ENCODE assay signal across 8 cellular contexts in the genomic region with DNA sequence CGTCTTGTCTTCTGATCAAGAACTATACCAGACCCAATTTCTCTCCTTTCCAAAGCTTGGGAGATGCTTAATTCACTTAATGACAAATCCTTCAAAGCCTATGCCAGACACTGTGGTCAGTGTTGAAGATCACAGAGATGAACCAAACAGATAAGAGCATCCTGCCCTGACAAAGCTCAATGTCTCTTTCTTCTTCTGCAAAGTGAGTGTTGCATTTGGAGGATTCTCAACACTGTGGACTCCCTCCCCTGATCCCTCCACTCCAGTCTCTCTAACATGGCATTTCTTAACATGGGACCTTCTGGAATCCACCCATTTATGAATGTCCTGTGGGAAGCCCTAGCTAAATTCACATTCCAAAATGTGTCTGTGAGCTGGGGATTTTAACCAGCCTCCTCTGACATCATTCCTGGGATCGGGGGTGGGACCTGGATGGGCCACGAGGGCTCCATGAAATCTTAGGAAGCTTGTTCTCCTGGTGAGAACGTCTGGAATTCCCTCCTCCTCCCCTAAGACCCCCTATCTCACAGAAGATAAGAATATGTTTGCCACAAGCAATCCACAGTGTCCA. TPM values are rescaled to one million over a fixed set of nuclear protein-coding genes. Genes with fewer than 3 reads are reported as not detected.
DNase-seq lines count a peak whose midpoint lies in the region; ATAC-seq and TF ChIP-seq lines count a peak whose summit lies in the region.

No MANE protein-coding gene starts in this region.

- ATAC-seq in GM21526 (IDR thresholded peaks at IDR 0.05; ENCODE audit: low FRiP score, unreplicated experiment), result peak; percentile 1
- peak; percentile 4 for ATAC-seq in left lung

- peaks cover 3% of the 10 kb centered on the region for H3K27me3 Mint-ChIP-seq in H9 (ENCODE audit: low read depth)

- peaks cover 16% of the 10 kb centered on the region for H3F3A ChIP-seq in SK-N-SH (replicated peaks; ENCODE audit: insufficient read depth)

- no peak overlapping the region for H4K5ac ChIP-seq in H9 (ENCODE audit: insufficient read length, low read depth, low read length)

- H3K56ac ChIP-seq in H9 (ENCODE audit: insufficient read length, low read depth, low read length), result no peak overlapping the region

- H3K9ac ChIP-seq in SK-N-SH (no peak overlapping the region), H9 (ENCODE audit: extremely low read depth, insufficient read length, low read length) (no peak overlapping the region)

- no peak overlapping the region for H2BK20ac ChIP-seq in H9 (ENCODE audit: low read depth, low read length, poor library complexity, severe bottlenecking)

- no peak overlapping the region for H2AK5ac ChIP-seq in H9 (ENCODE audit: insufficient read length, low read length)

- 31% methylated on average over 4 of the region's 4 CpGs for WGBS in SK-N-SH (ENCODE audit: low lambda C conversion rate)
- no CpG with 5 or more reads among the region's 4 CpGs for WGBS in H9 (ENCODE audit: extremely low coverage, insufficient read length, low lambda C conversion rate)

- H3K14ac ChIP-seq in H9 (ENCODE audit: insufficient read depth, low read length), result no peak overlapping the region

- no peaks in the 10 kb centered on the region for H3K27me3 ChIP-seq in SK-N-SH (ENCODE audit: insufficient read depth)
- H3K27me3 ChIP-seq in left lung, result no peaks in the 10 kb centered on the region
- no peaks in the 10 kb centered on the region for H3K27me3 ChIP-seq in H9 (ENCODE audit: insufficient read depth, low read length)

- H3K27ac ChIP-seq in SK-N-SH (ENCODE audit: low read depth in 2 of 2, low read length in 1 of 2), result peak overlapping the region; percentile 67 to 83
- H3K27ac ChIP-seq in left lung, result peak overlapping the region; percentile 36 to 76
- no peak overlapping the region for H3K27ac ChIP-seq in H9 (ENCODE audit: insufficient read length, low read depth, low read length)

- peaks cover 5 to 9% of the 10 kb centered on the region in 2 experiments for H3K4me1 Mint-ChIP-seq in H9

- H3K4me3 ChIP-seq in SK-N-SH (ENCODE audit: low read depth in 2 of 2, low read length in 1 of 2) (no peak overlapping the region), left lung (no peak overlapping the region)

- POLR2A ChIA-PET in SK-N-SH (lab: Yijun Ruan, JAX), result interaction anchor here (1.2 kb wide), 1 partner anchor 24 kb away, joined by 4 read pairs; no protein-coding TSS in a partner anchor

- H2BK12ac ChIP-seq in H9 (ENCODE audit: insufficient read length, low read depth, low read length), result no peak overlapping the region

- no peak overlapping the region for H3K4ac ChIP-seq in H9 (ENCODE audit: low read depth, low read length)

- H2AFZ ChIP-seq in SK-N-SH (ENCODE audit: low read depth), result peak overlapping the region; percentile 3; the same call in 1 of the 2 replicates
- H2AFZ ChIP-seq in H9 (ENCODE audit: low read length), result no peak overlapping the region

- H3K4me3 Mint-ChIP-seq in H9, result no peak overlapping the region

- H3K36me3 ChIP-seq in SK-N-SH (replicated peaks in 1 of 2; ENCODE audit: control insufficient read depth in 1 of 2, insufficient read depth in 2 of 2, low read length in 1 of 2), result no peaks in the 10 kb centered on the region
- H3K36me3 ChIP-seq in left lung, result peaks cover 0 to 14% of the 10 kb centered on the region in 2 donors

- no peak overlapping the region for H2BK5ac ChIP-seq in H9 (ENCODE audit: insufficient read length, low read length)

- H3K79me2 ChIP-seq in SK-N-SH (ENCODE audit: insufficient read depth) (no peaks in the 10 kb centered on the region; the same call in 1 of the 2 replicates), H9 (ENCODE audit: insufficient read depth, low read length) (no peaks in the 10 kb centered on the region)

- H3K4me1 ChIP-seq in SK-N-SH (ENCODE audit: control insufficient read depth in 1 of 2, insufficient read depth in 2 of 2, low read depth in 1 of 2, low read length in 1 of 2), result peaks cover 18 to 34% of the 10 kb centered on the region in 2 experiments; a peak in 3 of 4 replicates
- H3K4me1 ChIP-seq in left lung, result peaks cover 20 to 64% of the 10 kb centered on the region in 2 donors
- no peaks in the 10 kb centered on the region for H3K4me1 ChIP-seq in H9 (ENCODE audit: insufficient read depth, low read length)

- no peak for TF ChIP-seq RAD21 in SK-N-SH (IDR thresholded peaks at IDR 0.05; ENCODE audit: low read length)

- H3K23me2 ChIP-seq in H9 (ENCODE audit: insufficient read length, low read depth, low read length, poor library complexity, severe bottlenecking), result no peaks in the 10 kb centered on the region

- H4K91ac ChIP-seq in H9 (ENCODE audit: insufficient read length, low read depth, low read length), result no peak overlapping the region

- peak in 1 of 2 experiments; percentile 69; a peak in 1 of 4 replicates for TF ChIP-seq EP300 in SK-N-SH (IDR thresholded peaks at IDR 0.05; ENCODE audit: borderline replicate concordance in 1 of 2, low read depth in 1 of 2, low read length in 1 of 2)

- H4K20me1 ChIP-seq in SK-N-SH (ENCODE audit: insufficient read depth) (no peaks in the 10 kb centered on the region), H9 (ENCODE audit: control insufficient read depth, insufficient read depth, insufficient read length) (peaks cover 2% of the 10 kb centered on the region)

- no peak overlapping the region for H3T11ph ChIP-seq in H9 (ENCODE audit: low read length)

- H4K8ac ChIP-seq in H9 (replicated peaks; ENCODE audit: insufficient read length, low read depth, low read length), result no peak overlapping the region

- no peaks in the 10 kb centered on the region for H3K79me1 ChIP-seq in H9 (ENCODE audit: insufficient read depth, low read depth, low read length, poor library complexity, severe bottlenecking)

- TF ChIP-seq CTCF in SK-N-SH (IDR thresholded peaks at IDR 0.05), result no peak
- no peak for TF ChIP-seq CTCF in left lung (IDR thresholded peaks at IDR 0.05)
- no peak for TF ChIP-seq CTCF in H9 (conservative IDR thresholded peaks at IDR 0.05)

- no peak overlapping the region for H3K18ac ChIP-seq in H9 (ENCODE audit: insufficient read length, low read depth, low read length)

- no peak overlapping the region for H2BK120ac ChIP-seq in H9 (ENCODE audit: low read depth, low read length, poor library complexity, severe bottlenecking)

- H3K23ac ChIP-seq in H9 (ENCODE audit: insufficient read length, low read depth, low read length), result no peak overlapping the region

- H3K9me2 ChIP-seq in SK-N-SH, result no peaks in the 10 kb centered on the region

- H3K27ac Mint-ChIP-seq in H9, result no peak overlapping the region

- intact Hi-C loops in left lung (cut with DNase I), result no loop called here

- no peaks in the 10 kb centered on the region for H3K36me3 Mint-ChIP-seq in H9 (ENCODE audit: insufficient read depth in 1 of 3, low read depth in 3 of 3)

- no peak overlapping the region for H2BK15ac ChIP-seq in H9 (ENCODE audit: low read depth, low read length)

- peaks cover 0 to 3% of the 10 kb centered on the region in 2 experiments; a peak in 1 of 5 replicates for H3K9me3 Mint-ChIP-seq in H9

- peak overlapping the region; percentile 19; the same call in 1 of the 2 replicates for H3K4me2 ChIP-seq in SK-N-SH
- no peak overlapping the region for H3K4me2 ChIP-seq in H9 (ENCODE audit: insufficient read depth, insufficient read length, low read length)

- DNase-seq in AG20443 (ENCODE audit: low spot score), result peak; percentile 42
- DNase-seq in SK-N-SH, result no peak
- no peak for DNase-seq in left lung
- no peak for DNase-seq in H9
- DNase-seq in stimulated activated CD4-positive, alpha-beta T cell treated with anti-CD3 and anti-CD28 coated beads, Interleukin-2, amount 100 ng/mL, for 24 hours, result no peak
- no peak for DNase-seq in NCI-H1417 (lab: John Stamatoyannopoulos, UW)
- DNase-seq in putamen (ENCODE audit: low spot score), result no peak

- H3K9me3 ChIP-seq in SK-N-SH (no peaks in the 10 kb centered on the region), left lung (no peaks in the 10 kb centered on the region), H9 (ENCODE audit: control insufficient read depth, low read depth, low read length) (no peaks in the 10 kb centered on the region)

- CTCF ChIA-PET in SK-N-SH (lab: Yijun Ruan, JAX), result interaction anchor here (0.9 to 2.4 kb wide), 4 partner anchors 15 to 44 kb away, joined by 3 to 11 read pairs (median 4); no protein-coding TSS in a partner anchor

TF ChIP-seq in SK-N-SH, 30 proteins besides CTCF, POLR2A, EP300 and RAD21 (continues in another document):
- peak; percentile 74 for TF ChIP-seq PBX3 (IDR thresholded peaks at IDR 0.05)
- TF ChIP-seq TCF12 (IDR thresholded peaks at IDR 0.05), result peak; percentile 78
- TF ChIP-seq TEAD4 (IDR thresholded peaks at IDR 0.05; ENCODE audit: borderline replicate concordance, insufficient read depth), result no peak
- TF ChIP-seq JUND (IDR thresholded peaks at IDR 0.05), result peak; percentile 48; the same call in 1 of the 2 replicates
- TF ChIP-seq FOXJ3 (CRISPR knock-in tag; IDR thresholded peaks at IDR 0.05), result no peak
- TF ChIP-seq SMC3 (IDR thresholded peaks at IDR 0.05; ENCODE audit: low read depth, low read length), result no peak
- TF ChIP-seq, protein P1, sequence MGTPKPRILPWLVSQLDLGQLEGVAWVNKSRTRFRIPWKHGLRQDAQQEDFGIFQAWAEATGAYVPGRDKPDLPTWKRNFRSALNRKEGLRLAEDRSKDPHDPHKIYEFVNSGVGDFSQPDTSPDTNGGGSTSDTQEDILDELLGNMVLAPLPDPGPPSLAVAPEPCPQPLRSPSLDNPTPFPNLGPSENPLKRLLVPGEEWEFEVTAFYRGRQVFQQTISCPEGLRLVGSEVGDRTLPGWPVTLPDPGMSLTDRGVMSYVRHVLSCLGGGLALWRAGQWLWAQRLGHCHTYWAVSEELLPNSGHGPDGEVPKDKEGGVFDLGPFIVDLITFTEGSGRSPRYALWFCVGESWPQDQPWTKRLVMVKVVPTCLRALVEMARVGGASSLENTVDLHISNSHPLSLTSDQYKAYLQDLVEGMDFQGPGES (IDR thresholded peaks at IDR 0.05; ENCODE audit: low read depth, low read length), result no peak

RNA-seq across cellular contexts. Expression of gene SYNE3, which starts 20.3 kb away (rescaled TPM):
- 1.8 and 2.0 TPM in 2 replicates for polyA plus RNA-seq in SK-N-SH (2012; rRNA removed)
- polyA plus RNA-seq in SK-N-SH (2012; cell fraction: cytosol; rRNA removed), result 0.80 and 1.3 TPM in 2 replicates
- polyA plus RNA-seq in SK-N-SH (2012; cell fraction: nucleus; rRNA removed), result 3.0 and 3.6 TPM in 2 replicates
- total RNA-seq in left lung, result 10 to 100 TPM; 11.1 to 25.4 TPM
- 0.11 and 0.13 TPM in 2 replicates for total RNA-seq in H9 (2021)

RNA-seq across cellular contexts. Expression of gene GLRX5, which starts 38.7 kb away (rescaled TPM):
- 29.1 and 31.4 TPM in 2 replicates for polyA plus RNA-seq in SK-N-SH (2012; rRNA removed)
- 45.1 and 60.1 TPM in 2 replicates for polyA plus RNA-seq in SK-N-SH (2012; cell fraction: cytosol; rRNA removed)
- 6.3 and 10.9 TPM in 2 replicates for polyA plus RNA-seq in SK-N-SH (2012; cell fraction: nucleus; rRNA removed)
- 10 to 100 TPM; 29.4 to 29.5 TPM for total RNA-seq in left lung
- 62.2 and 64.0 TPM in 2 replicates for total RNA-seq in H9 (2021)

Comparison
In these comparisons a context has a peak if more than half of its experiments do, and no peak if none do; other contexts are left out.
1. RNA of gene SYNE3, which starts 20.3 kb away (total RNA-seq): 11.1 to 25.4 TPM in left lung; 0.11 to 0.13 TPM in H9; every median in the first group is over 10 times any median in the second.